ENCODE assay signal across 15 cellular contexts in genomic region chr6:6907286-6907685, GRCh38.
DNase-seq lines count a peak whose midpoint lies in the region; TF ChIP-seq lines count a peak whose summit lies in the region.
"Had no signal": no experiment of that assay in that cellular context is flagged by ENCODE, and none has a peak within 500 bp of the region (broad histone marks: within the 10 kb centered on the region; RNA-seq: fewer than 3 reads in every experiment).

No MANE protein-coding gene starts in this region.

- no peaks in the 10 kb centered on the region for H3K4me1 Mint-ChIP-seq in HFFc6 (ENCODE audit: low read depth)
- H3K4me1 Mint-ChIP-seq: B cell; CD4-positive, CD25-positive, alpha-beta regulatory T cell; CD8-positive, alpha-beta memory T cell; IgD-negative memory B cell had no signal

- H3K9me3 ChIP-seq in WERI-Rb-1 (ENCODE audit: severe bottlenecking): no peaks in the 10 kb centered on the region
- no peaks in the 10 kb centered on the region for H3K9me3 ChIP-seq in MG63
- H3K9me3 ChIP-seq: BLaER1 treated with 17β-estradiol and CSF1 and Interleukin-3, amounts not matched to agents 10 nM and 100 nM; Caco-2 had no signal

- H3K27ac ChIP-seq in WERI-Rb-1: peak overlapping the region; percentile 55
- H3K27ac ChIP-seq: BLaER1 treated with 17β-estradiol and CSF1 and Interleukin-3, amounts not matched to agents 10 nM and 100 nM had no signal

- H3K27me3 Mint-ChIP-seq in HFFc6 (ENCODE audit: insufficient read depth): peaks cover 9% of the 10 kb centered on the region

- DNase-seq in COLO829 (ENCODE audit: low spot score) (peak; percentile 42), WERI-Rb-1 (peak; percentile 68), foreskin melanocyte (peak; percentile 81), retinal pigment epithelial cell (ENCODE audit: low read depth) (peak; percentile 39), MG63 (no peak), SHP77 treated with DMSO at 0.1 percent for 48 hours (lab: John Stamatoyannopoulos, UW) (no peak), HFFc6 (no peak)
- DNase-seq: Caco-2; CD4-positive, CD25-positive, alpha-beta regulatory T cell; CD8-positive, alpha-beta memory T cell; H7 had no signal

- H3K9me3 Mint-ChIP-seq in HFFc6: peaks cover 3% of the 10 kb centered on the region
- H3K9me3 Mint-ChIP-seq: CD4-positive, CD25-positive, alpha-beta regulatory T cell; CD8-positive, alpha-beta memory T cell; GM23338; IgD-negative memory B cell had no signal

- no peak overlapping the region for H3K4me3 Mint-ChIP-seq in HFFc6
- H3K4me3 Mint-ChIP-seq: B cell; CD4-positive, CD25-positive, alpha-beta regulatory T cell; CD8-positive, alpha-beta memory T cell; GM23338; IgD-negative memory B cell had no signal

- H3K27ac Mint-ChIP-seq in HFFc6: no peak overlapping the region
- H3K27ac Mint-ChIP-seq: B cell; CD4-positive, CD25-positive, alpha-beta regulatory T cell; CD8-positive, alpha-beta memory T cell; GM23338; IgD-negative memory B cell had no signal

- no peaks in the 10 kb centered on the region for H3K36me3 Mint-ChIP-seq in HFFc6 (ENCODE audit: low read depth)
- H3K36me3 Mint-ChIP-seq: CD4-positive, CD25-positive, alpha-beta regulatory T cell; CD8-positive, alpha-beta memory T cell; IgD-negative memory B cell had no signal

- H3K27me3 ChIP-seq in WERI-Rb-1 (ENCODE audit: insufficient read depth, low read depth, severe bottlenecking) (no peaks in the 10 kb centered on the region), MG63 (0 out of 2 replicates have a peak, but pooled peaks cover 2% of the 10 kb centered on the region)
- H3K27me3 ChIP-seq: BLaER1 treated with 17β-estradiol and CSF1 and Interleukin-3, amounts not matched to agents 10 nM and 100 nM had no signal

- H3K36me3 ChIP-seq in WERI-Rb-1 (no peaks in the 10 kb centered on the region), MG63 (no peaks in the 10 kb centered on the region)
- H3K36me3 ChIP-seq: BLaER1 treated with 17β-estradiol and CSF1 and Interleukin-3, amounts not matched to agents 10 nM and 100 nM had no signal

- TF ChIP-seq CTCF in WERI-Rb-1 (IDR thresholded peaks at IDR 0.05; ENCODE audit: low read depth, low read length): no peak
- no peak for TF ChIP-seq CTCF in retinal pigment epithelial cell (conservative IDR thresholded peaks at IDR 0.05; ENCODE audit: low read depth, low read length)
- TF ChIP-seq CTCF in HFFc6 (IDR thresholded peaks at IDR 0.05): no peak

- no peak overlapping the region for H3K4me3 ChIP-seq in WERI-Rb-1 (ENCODE audit: low read depth, low read length)
- no peak overlapping the region for H3K4me3 ChIP-seq in retinal pigment epithelial cell (ENCODE audit: low read length)
- H3K4me3 ChIP-seq in MG63: no peak overlapping the region
- H3K4me3 ChIP-seq: BLaER1 treated with 17β-estradiol and CSF1 and Interleukin-3, amounts not matched to agents 10 nM and 100 nM; GM23338 had no signal

Comparison
In these comparisons a context has a peak if more than half of its experiments do, and no peak if none do; other contexts are left out.
1. DNase-seq: peak in COLO829 (single experiment), WERI-Rb-1 (single experiment), foreskin melanocyte (single experiment) and retinal pigment epithelial cell (single experiment); none in MG63 (single experiment), SHP77 treated with DMSO at 0.1 percent for 48 hours (single experiment) and HFFc6 (single experiment).